Comparison of ENCODE assay signal across 10 cellular contexts in genomic region chr7:87766827-87767226, GRCh38.
"Had no signal": no experiment of that assay in that cellular context is flagged by ENCODE, and none has a peak within 500 bp of the region (broad histone marks: within the 10 kb centered on the region; RNA-seq: fewer than 3 reads in every experiment).

No MANE protein-coding gene starts in this region.

- H3K36me3 ChIP-seq: HAP-1 had no signal

- H3K4me2 ChIP-seq: KMS-11 had no signal

- DNase-seq: GM23248, GOT3, H7, HFFc6, IMR-90, KBM-7 had no signal

- H2AFZ ChIP-seq: GM23248 had no signal

- ATAC-seq: HCT116 had no signal

- H3K4me3 ChIP-seq: GM23248, HAP-1 had no signal

- H3K9ac ChIP-seq: GM23248, KMS-11 had no signal

- H3K27ac ChIP-seq: GM23248, HL-60, KMS-11 had no signal

- H3K4me1 ChIP-seq: HAP-1 had no signal
